13 cellular contexts compared by ENCODE assay signal in the genomic region with DNA sequence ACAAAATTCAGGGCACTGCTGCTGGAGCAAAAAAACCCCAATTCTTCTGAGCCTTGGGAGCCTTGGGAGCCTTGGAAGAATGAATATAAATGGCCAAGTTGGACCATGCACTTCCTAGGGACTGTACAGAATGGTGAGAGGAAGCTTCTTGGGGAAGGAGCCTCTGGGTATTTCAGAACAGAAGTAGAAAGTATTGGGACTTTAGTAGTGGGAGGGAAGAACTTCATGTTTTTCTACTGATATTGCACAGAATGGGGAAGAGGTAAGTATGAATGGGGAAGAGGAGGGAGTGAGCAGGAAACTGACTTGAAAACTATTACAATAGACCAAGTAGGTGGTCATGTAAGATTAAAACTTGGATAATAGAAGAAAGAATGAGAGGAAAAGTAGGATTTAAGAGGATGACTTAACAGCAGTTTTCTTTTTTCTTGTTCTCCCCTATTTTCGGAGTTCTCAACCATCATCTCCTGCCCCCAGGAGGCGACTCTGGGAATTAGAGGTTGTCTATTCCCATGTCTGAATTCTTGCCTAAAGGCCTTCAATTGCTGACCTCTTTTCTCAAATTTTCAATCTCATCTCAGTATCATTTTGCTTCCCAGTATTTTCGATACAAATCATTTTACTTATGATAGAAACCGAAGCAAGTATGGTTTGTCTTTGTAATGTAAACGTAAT. TPM values are rescaled to one million over a fixed set of nuclear protein-coding genes. Genes with fewer than 3 reads are reported as not detected.
DNase-seq lines count a peak whose midpoint lies in the region; ATAC-seq and TF ChIP-seq lines count a peak whose summit lies in the region.
"Had no signal": no experiment of that assay in that cellular context is flagged by ENCODE, and none has a peak within 500 bp of the region (broad histone marks: within the 10 kb centered on the region; RNA-seq: fewer than 3 reads in every experiment).

No MANE protein-coding gene starts in this region.

- H3K27ac ChIP-seq in SK-N-SH (ENCODE audit: low read depth in 2 of 2, low read length in 1 of 2), result no peak overlapping the region
- H3K27ac ChIP-seq: tibial nerve had no signal

- no peak overlapping the region for H3K9ac ChIP-seq in SK-N-SH

- no peaks in the 10 kb centered on the region for H3K36me3 ChIP-seq in SK-N-SH (replicated peaks in 1 of 2; ENCODE audit: control insufficient read depth in 1 of 2, insufficient read depth in 2 of 2, low read length in 1 of 2)
- H3K36me3 ChIP-seq: tibial nerve had no signal

- H3K4me3 Mint-ChIP-seq in stimulated activated naive B cell treated with anti-CD40 and anti-IgM and Interleukin-4, amounts not matched to agents 10 μg/mL and 1 μg/mL and 100 μg/mL, for 72 hours, result no peak overlapping the region

- H3K9me2 ChIP-seq in SK-N-SH, result no peaks in the 10 kb centered on the region

- peaks cover 7 to 24% of the 10 kb centered on the region in 2 donors for H3K4me1 Mint-ChIP-seq in stimulated activated naive B cell treated with anti-CD40 and anti-IgM and Interleukin-4, amounts not matched to agents 10 μg/mL and 1 μg/mL and 100 μg/mL, for 72 hours

- WGBS in SK-N-SH (ENCODE audit: low lambda C conversion rate), result 85% methylated on average over 5 of the region's 5 CpGs

- H3K27me3 Mint-ChIP-seq in stimulated activated naive B cell treated with anti-CD40 and anti-IgM and Interleukin-4, amounts not matched to agents 10 μg/mL and 1 μg/mL and 100 μg/mL, for 72 hours, result no peaks in the 10 kb centered on the region

- H3F3A ChIP-seq in SK-N-SH (replicated peaks; ENCODE audit: insufficient read depth), result no peaks in the 10 kb centered on the region

- no peak overlapping the region for H2AFZ ChIP-seq in SK-N-SH (ENCODE audit: low read depth)

- no peak overlapping the region for H3K4me2 ChIP-seq in SK-N-SH

- TF ChIP-seq RAD21 in SK-N-SH (IDR thresholded peaks at IDR 0.05; ENCODE audit: low read length), result no peak

- no peaks in the 10 kb centered on the region for H3K79me2 ChIP-seq in SK-N-SH (ENCODE audit: insufficient read depth)

- no peaks in the 10 kb centered on the region for H4K20me1 ChIP-seq in SK-N-SH (ENCODE audit: insufficient read depth)

- ATAC-seq in SK-N-SH treated with all-trans-retinoic acid at 6 μM for 48 hours (no peak), GM18502 (IDR thresholded peaks at IDR 0.05; ENCODE audit: poor library complexity, unreplicated experiment) (no peak), GM19023 (IDR thresholded peaks at IDR 0.05; ENCODE audit: unreplicated experiment) (no peak)
- peak; percentile 23 to 42 for ATAC-seq in stimulated activated naive B cell treated with anti-CD40 and anti-IgM and Interleukin-4, amounts not matched to agents 10 μg/mL and 1 μg/mL and 100 μg/mL, for 72 hours (replicated peaks)

- POLR2A ChIA-PET in SK-N-SH (lab: Yijun Ruan, JAX), result no interaction called here

- CTCF ChIA-PET in SK-N-SH (lab: Yijun Ruan, JAX), result interaction anchor here (0.7 to 1.4 kb wide), 2 partner anchors 65 to 315 kb away, joined by 3 read pairs; no protein-coding TSS in a partner anchor

- H3K9me3 Mint-ChIP-seq in stimulated activated naive B cell treated with anti-CD40 and anti-IgM and Interleukin-4, amounts not matched to agents 10 μg/mL and 1 μg/mL and 100 μg/mL, for 72 hours, result no peaks in the 10 kb centered on the region

- no peaks in the 10 kb centered on the region for H3K9me3 ChIP-seq in SK-N-SH
- H3K9me3 ChIP-seq: tibial nerve had no signal

- no peak overlapping the region for H3K27ac Mint-ChIP-seq in stimulated activated naive B cell treated with anti-CD40 and anti-IgM and Interleukin-4, amounts not matched to agents 10 μg/mL and 1 μg/mL and 100 μg/mL, for 72 hours

- no peaks in the 10 kb centered on the region for H3K36me3 Mint-ChIP-seq in stimulated activated naive B cell treated with anti-CD40 and anti-IgM and Interleukin-4, amounts not matched to agents 10 μg/mL and 1 μg/mL and 100 μg/mL, for 72 hours

- 0 out of 4 replicates have a peak, but pooled peaks cover 0 to 7% of the 10 kb centered on the region in 2 experiments for H3K4me1 ChIP-seq in SK-N-SH (ENCODE audit: control insufficient read depth in 1 of 2, insufficient read depth in 2 of 2, low read depth in 1 of 2, low read length in 1 of 2)

- DNase-seq in SK-N-SH, result no peak
- peak; percentile 85 for DNase-seq in SIG-M5 treated with dmso at 0.1 percent for 504 hours (lab: John Stamatoyannopoulos, UW; ENCODE audit: unreplicated experiment)
- peak in 1 of 2 donors; percentile 8 for DNase-seq in foreskin fibroblast
- DNase-seq in stimulated activated naive B cell treated with anti-CD40 and anti-IgM and Interleukin-4, amounts not matched to agents 10 μg/mL and 1 μg/mL and 100 μg/mL, for 72 hours, result no peak
- DNase-seq in activated CD4-positive, alpha-beta T cell treated with anti-CD3 and anti-CD28 coated beads, Interleukin-2, amount 50 U/mL, for 1 hour, result no peak
- DNase-seq: activated T-cell treated with anti-CD3 and anti-CD28 coated beads, Interleukin-2, amount 50 U/mL, for 48 hours; effector memory CD4-positive, alpha-beta T cell; NCI-H1048; SHP77 treated with DMSO at 0.1 percent for 48 hours had no signal

- TF ChIP-seq EP300 in SK-N-SH (IDR thresholded peaks at IDR 0.05; ENCODE audit: borderline replicate concordance in 1 of 2, low read depth in 1 of 2, low read length in 1 of 2), result no peak

- no peak overlapping the region for H3K4me3 ChIP-seq in SK-N-SH (ENCODE audit: low read depth in 2 of 2, low read length in 1 of 2)
- no peak overlapping the region for H3K4me3 ChIP-seq in foreskin fibroblast (ENCODE audit: low read depth in 1 of 2, low read length in 2 of 2)
- H3K4me3 ChIP-seq: tibial nerve had no signal

- TF ChIP-seq CTCF in SK-N-SH (IDR thresholded peaks at IDR 0.05) (peak; percentile 27; the same call in 1 of the 2 replicates), foreskin fibroblast (IDR thresholded peaks at IDR 0.05; ENCODE audit: low read depth, low read length) (peak; percentile 5)

- no peaks in the 10 kb centered on the region for H3K27me3 ChIP-seq in SK-N-SH (ENCODE audit: insufficient read depth)
- H3K27me3 ChIP-seq: tibial nerve had no signal

TF ChIP-seq in SK-N-SH, 30 proteins besides CTCF, POLR2A, EP300 and RAD21 (continues in another document):
- TF ChIP-seq, protein P1, sequence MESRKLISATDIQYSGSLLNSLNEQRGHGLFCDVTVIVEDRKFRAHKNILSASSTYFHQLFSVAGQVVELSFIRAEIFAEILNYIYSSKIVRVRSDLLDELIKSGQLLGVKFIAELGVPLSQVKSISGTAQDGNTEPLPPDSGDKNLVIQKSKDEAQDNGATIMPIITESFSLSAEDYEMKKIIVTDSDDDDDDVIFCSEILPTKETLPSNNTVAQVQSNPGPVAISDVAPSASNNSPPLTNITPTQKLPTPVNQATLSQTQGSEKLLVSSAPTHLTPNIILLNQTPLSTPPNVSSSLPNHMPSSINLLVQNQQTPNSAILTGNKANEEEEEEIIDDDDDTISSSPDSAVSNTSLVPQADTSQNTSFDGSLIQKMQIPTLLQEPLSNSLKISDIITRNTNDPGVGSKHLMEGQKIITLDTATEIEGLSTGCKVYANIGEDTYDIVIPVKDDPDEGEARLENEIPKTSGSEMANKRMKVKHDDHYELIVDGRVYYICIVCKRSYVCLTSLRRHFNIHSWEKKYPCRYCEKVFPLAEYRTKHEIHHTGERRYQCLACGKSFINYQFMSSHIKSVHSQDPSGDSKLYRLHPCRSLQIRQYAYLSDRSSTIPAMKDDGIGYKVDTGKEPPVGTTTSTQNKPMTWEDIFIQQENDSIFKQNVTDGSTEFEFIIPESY (IDR thresholded peaks at IDR 0.05; ENCODE audit: borderline replicate concordance, low read depth), result no peak
- TF ChIP-seq MEF2A (IDR thresholded peaks at IDR 0.05; ENCODE audit: borderline replicate concordance, low read depth), result no peak
- TF ChIP-seq, protein P2, sequence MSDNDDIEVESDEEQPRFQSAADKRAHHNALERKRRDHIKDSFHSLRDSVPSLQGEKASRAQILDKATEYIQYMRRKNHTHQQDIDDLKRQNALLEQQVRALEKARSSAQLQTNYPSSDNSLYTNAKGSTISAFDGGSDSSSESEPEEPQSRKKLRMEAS (IDR thresholded peaks at IDR 0.05; ENCODE audit: low read depth), result no peak

TF ChIP-seq in SK-N-SH treated with all-trans-retinoic acid at 6 μM for 48 hours, 23 proteins besides CTCF, POLR2A, EP300 and RAD21 (continues in another document):
- TF ChIP-seq BACH2 (CRISPR knock-in tag; IDR thresholded peaks at IDR 0.05; ENCODE audit: borderline replicate concordance) (no peak), ISL1 (CRISPR knock-in tag; IDR thresholded peaks at IDR 0.05) (no peak), TCF4 (CRISPR knock-in tag; IDR thresholded peaks at IDR 0.05; ENCODE audit: borderline replicate concordance) (no peak), RARB (CRISPR knock-in tag; IDR thresholded peaks at IDR 0.05) (no peak)
- TF ChIP-seq, protein P3, sequence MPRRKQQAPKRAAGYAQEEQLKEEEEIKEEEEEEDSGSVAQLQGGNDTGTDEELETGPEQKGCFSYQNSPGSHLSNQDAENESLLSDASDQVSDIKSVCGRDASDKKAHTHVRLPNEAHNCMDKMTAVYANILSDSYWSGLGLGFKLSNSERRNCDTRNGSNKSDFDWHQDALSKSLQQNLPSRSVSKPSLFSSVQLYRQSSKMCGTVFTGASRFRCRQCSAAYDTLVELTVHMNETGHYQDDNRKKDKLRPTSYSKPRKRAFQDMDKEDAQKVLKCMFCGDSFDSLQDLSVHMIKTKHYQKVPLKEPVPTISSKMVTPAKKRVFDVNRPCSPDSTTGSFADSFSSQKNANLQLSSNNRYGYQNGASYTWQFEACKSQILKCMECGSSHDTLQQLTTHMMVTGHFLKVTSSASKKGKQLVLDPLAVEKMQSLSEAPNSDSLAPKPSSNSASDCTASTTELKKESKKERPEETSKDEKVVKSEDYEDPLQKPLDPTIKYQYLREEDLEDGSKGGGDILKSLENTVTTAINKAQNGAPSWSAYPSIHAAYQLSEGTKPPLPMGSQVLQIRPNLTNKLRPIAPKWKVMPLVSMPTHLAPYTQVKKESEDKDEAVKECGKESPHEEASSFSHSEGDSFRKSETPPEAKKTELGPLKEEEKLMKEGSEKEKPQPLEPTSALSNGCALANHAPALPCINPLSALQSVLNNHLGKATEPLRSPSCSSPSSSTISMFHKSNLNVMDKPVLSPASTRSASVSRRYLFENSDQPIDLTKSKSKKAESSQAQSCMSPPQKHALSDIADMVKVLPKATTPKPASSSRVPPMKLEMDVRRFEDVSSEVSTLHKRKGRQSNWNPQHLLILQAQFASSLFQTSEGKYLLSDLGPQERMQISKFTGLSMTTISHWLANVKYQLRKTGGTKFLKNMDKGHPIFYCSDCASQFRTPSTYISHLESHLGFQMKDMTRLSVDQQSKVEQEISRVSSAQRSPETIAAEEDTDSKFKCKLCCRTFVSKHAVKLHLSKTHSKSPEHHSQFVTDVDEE (CRISPR knock-in tag; IDR thresholded peaks at IDR 0.05), result no peak

RNA-seq across cellular contexts. Expression of a gene that starts 44.5 kb away (rescaled TPM):
- 6.2 and 10.4 TPM in 2 replicates for polyA plus RNA-seq in SK-N-SH (2012; rRNA removed)
- polyA plus RNA-seq in SK-N-SH (2012; cell fraction: cytosol; rRNA removed), result 7.2 and 7.4 TPM in 2 replicates
- polyA plus RNA-seq in SK-N-SH (2012; cell fraction: nucleus; rRNA removed), result 10.6 and 21.8 TPM in 2 replicates

Comparison
In these comparisons a context has a peak if more than half of its experiments do, and no peak if none do; other contexts are left out.
1. ATAC-seq: peak in stimulated activated naive B cell treated with anti-CD40 and anti-IgM and Interleukin-4, amounts not matched to agents 10 μg/mL and 1 μg/mL and 100 μg/mL, for 72 hours (2 of 2); none in SK-N-SH treated with all-trans-retinoic acid at 6 μM for 48 hours (single experiment), GM18502 (single experiment) and GM19023 (single experiment).